ENCODE assay signal across 1 cellular context in the genomic region with DNA sequence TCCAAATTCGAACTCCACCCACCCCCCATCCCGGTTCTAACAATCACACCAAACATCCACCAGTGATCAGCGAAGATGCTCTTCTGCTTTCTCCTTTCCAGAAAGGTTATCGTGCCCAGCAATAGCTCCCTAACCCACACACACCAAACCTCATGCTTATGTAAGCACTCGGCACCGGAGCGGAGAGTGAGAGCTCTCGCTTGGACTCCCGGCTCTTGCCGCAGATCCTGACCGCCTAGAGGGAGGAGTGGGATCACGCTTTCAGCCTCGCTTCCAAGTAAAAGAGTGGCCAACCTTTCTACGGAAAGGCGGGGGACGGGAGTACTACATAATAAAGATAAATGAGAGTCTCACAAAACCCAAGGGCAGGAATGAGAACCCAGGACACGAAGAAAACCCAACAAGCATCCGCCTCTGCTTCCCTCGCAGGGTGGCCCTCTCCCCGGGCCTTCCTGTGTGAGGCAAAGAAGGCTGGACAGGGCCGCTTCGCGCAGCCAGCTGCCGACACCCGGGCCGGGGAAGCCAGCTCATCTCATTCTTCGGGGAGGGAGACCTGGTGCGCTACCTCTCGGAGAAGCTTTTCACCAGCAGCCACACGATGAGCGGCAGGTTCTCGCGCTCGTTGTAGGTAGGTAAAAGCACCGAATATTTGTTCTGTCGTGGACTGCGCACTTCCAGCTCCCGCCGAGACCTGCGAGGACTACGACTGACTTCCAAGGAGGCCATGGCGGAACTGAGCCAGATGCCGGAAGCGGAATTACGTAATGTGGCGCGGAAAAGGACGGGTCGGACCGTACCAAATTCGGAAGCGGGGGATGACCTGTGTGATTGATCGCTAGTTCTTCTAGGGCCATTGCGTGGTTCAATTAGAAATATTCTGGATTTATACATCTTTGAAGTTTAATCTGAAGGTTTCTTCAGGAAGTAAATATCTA.
TF ChIP-seq lines count a peak whose summit lies in the region.

A gene (minus strand): TSS at position 735 of the 935 bp plus-strand sequence. CDS start 9 bp downstream, at position 726.

TF ChIP-seq in K562, 482 proteins besides CTCF, POLR2A, EP300 and RAD21 (continued from another document and continues in another):
- TF ChIP-seq, protein P1, sequence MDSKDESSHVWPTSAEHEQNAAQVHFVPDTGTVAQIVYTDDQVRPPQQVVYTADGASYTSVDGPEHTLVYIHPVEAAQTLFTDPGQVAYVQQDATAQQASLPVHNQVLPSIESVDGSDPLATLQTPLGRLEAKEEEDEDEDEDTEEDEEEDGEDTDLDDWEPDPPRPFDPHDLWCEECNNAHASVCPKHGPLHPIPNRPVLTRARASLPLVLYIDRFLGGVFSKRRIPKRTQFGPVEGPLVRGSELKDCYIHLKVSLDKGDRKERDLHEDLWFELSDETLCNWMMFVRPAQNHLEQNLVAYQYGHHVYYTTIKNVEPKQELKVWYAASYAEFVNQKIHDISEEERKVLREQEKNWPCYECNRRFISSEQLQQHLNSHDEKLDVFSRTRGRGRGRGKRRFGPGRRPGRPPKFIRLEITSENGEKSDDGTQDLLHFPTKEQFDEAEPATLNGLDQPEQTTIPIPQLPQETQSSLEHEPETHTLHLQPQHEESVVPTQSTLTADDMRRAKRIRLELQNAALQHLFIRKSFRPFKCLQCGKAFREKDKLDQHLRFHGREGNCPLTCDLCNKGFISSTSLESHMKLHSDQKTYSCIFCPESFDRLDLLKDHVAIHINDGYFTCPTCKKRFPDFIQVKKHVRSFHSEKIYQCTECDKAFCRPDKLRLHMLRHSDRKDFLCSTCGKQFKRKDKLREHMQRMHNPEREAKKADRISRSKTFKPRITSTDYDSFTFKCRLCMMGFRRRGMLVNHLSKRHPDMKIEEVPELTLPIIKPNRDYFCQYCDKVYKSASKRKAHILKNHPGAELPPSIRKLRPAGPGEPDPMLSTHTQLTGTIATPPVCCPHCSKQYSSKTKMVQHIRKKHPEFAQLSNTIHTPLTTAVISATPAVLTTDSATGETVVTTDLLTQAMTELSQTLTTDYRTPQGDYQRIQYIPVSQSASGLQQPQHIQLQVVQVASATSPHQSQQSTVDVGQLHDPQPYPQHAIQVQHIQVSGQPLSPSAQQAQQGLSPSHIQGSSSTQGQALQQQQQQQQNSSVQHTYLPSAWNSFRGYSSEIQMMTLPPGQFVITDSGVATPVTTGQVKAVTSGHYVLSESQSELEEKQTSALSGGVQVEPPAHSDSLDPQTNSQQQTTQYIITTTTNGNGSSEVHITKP (IDR thresholded peaks at IDR 0.05; ENCODE audit: partially characterized antibody) = peak; percentile 100
- TF ChIP-seq ZNF583 (CRISPR knock-in tag; IDR thresholded peaks at IDR 0.05) (no peak), SMARCA5 (IDR thresholded peaks at IDR 0.05) (no peak), ZEB2 (IDR thresholded peaks at IDR 0.05) (0 out of 2 replicates have a peak, but pooled peaks have one; percentile 9), TAF7 (tag; IDR thresholded peaks at IDR 0.05) (peak; percentile 99), TAF15 (IDR thresholded peaks at IDR 0.05; ENCODE audit: low read depth, low read length) (no peak), POLR2H (tag; IDR thresholded peaks at IDR 0.05; ENCODE audit: low read depth) (peak; percentile 92), STAG1 (CRISPR knock-in tag; IDR thresholded peaks at IDR 0.05; ENCODE audit: borderline replicate concordance) (no peak), MYBL2 (IDR thresholded peaks at IDR 0.05; ENCODE audit: low read depth) (no peak), MYBL2 (CRISPR knock-in tag; IDR thresholded peaks at IDR 0.05; ENCODE audit: borderline replicate concordance) (no peak), ZNF174 (CRISPR knock-in tag; IDR thresholded peaks at IDR 0.05) (no peak), PPARD (CRISPR knock-in tag; IDR thresholded peaks at IDR 0.05) (no peak), MTF1 (CRISPR knock-in tag; IDR thresholded peaks at IDR 0.05; ENCODE audit: borderline replicate concordance) (no peak), IRF2 (CRISPR knock-in tag; IDR thresholded peaks at IDR 0.05) (no peak), JUN (IDR thresholded peaks at IDR 0.05; ENCODE audit: borderline replicate concordance, low read depth, low read length) (no peak), JUN (CRISPR knock-in tag; IDR thresholded peaks at IDR 0.05; ENCODE audit: borderline replicate concordance) (no peak), SNRNP70 (optimal IDR thresholded peaks at IDR 0.05; ENCODE audit: low read depth, low read length) (no peak), KDM2B (CRISPR knock-in tag; IDR thresholded peaks at IDR 0.05) (no peak), NR2C2 (CRISPR knock-in tag; IDR thresholded peaks at IDR 0.05) (0 out of 2 replicates have a peak, but pooled peaks have one; percentile 34), NR2C2 (tag; IDR thresholded peaks at IDR 0.05) (no peak), HNRNPLL (IDR thresholded peaks at IDR 0.05; ENCODE audit: low read depth, low read length, poor library complexity, severe bottlenecking) (peak; percentile 24), SNIP1 (IDR thresholded peaks at IDR 0.05; ENCODE audit: low read depth) (no peak), PHF8 (IDR thresholded peaks at IDR 0.05; ENCODE audit: borderline replicate concordance, low read length) (peak; percentile 97), NCOA2 (IDR thresholded peaks at IDR 0.05; ENCODE audit: partially characterized antibody in 2 of 2) (no peak), ETV6 (IDR thresholded peaks at IDR 0.05; ENCODE audit: borderline replicate concordance in 1 of 2, low read depth in 2 of 2, low read length in 1 of 2) (peak; percentile 68 to 83; a peak in 2 of 4 replicates), ETV6 (CRISPR knock-in tag; IDR thresholded peaks at IDR 0.05; ENCODE audit: borderline replicate concordance) (peak; percentile 87; the same call in 1 of the 2 replicates), ZNF778 (CRISPR knock-in tag; IDR thresholded peaks at IDR 0.05) (no peak)
- TF ChIP-seq, protein P2, sequence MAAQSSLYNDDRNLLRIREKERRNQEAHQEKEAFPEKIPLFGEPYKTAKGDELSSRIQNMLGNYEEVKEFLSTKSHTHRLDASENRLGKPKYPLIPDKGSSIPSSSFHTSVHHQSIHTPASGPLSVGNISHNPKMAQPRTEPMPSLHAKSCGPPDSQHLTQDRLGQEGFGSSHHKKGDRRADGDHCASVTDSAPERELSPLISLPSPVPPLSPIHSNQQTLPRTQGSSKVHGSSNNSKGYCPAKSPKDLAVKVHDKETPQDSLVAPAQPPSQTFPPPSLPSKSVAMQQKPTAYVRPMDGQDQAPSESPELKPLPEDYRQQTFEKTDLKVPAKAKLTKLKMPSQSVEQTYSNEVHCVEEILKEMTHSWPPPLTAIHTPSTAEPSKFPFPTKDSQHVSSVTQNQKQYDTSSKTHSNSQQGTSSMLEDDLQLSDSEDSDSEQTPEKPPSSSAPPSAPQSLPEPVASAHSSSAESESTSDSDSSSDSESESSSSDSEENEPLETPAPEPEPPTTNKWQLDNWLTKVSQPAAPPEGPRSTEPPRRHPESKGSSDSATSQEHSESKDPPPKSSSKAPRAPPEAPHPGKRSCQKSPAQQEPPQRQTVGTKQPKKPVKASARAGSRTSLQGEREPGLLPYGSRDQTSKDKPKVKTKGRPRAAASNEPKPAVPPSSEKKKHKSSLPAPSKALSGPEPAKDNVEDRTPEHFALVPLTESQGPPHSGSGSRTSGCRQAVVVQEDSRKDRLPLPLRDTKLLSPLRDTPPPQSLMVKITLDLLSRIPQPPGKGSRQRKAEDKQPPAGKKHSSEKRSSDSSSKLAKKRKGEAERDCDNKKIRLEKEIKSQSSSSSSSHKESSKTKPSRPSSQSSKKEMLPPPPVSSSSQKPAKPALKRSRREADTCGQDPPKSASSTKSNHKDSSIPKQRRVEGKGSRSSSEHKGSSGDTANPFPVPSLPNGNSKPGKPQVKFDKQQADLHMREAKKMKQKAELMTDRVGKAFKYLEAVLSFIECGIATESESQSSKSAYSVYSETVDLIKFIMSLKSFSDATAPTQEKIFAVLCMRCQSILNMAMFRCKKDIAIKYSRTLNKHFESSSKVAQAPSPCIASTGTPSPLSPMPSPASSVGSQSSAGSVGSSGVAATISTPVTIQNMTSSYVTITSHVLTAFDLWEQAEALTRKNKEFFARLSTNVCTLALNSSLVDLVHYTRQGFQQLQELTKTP (IDR thresholded peaks at IDR 0.05; ENCODE audit: low read depth in 1 of 2, partially characterized antibody in 2 of 2) = no peak
- TF ChIP-seq, protein P3, sequence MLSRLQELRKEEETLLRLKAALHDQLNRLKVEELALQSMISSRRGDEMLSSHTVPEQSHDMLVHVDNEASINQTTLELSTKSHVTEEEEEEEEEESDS (CRISPR knock-in tag; IDR thresholded peaks at IDR 0.05) = no peak
- TF ChIP-seq, protein P4, sequence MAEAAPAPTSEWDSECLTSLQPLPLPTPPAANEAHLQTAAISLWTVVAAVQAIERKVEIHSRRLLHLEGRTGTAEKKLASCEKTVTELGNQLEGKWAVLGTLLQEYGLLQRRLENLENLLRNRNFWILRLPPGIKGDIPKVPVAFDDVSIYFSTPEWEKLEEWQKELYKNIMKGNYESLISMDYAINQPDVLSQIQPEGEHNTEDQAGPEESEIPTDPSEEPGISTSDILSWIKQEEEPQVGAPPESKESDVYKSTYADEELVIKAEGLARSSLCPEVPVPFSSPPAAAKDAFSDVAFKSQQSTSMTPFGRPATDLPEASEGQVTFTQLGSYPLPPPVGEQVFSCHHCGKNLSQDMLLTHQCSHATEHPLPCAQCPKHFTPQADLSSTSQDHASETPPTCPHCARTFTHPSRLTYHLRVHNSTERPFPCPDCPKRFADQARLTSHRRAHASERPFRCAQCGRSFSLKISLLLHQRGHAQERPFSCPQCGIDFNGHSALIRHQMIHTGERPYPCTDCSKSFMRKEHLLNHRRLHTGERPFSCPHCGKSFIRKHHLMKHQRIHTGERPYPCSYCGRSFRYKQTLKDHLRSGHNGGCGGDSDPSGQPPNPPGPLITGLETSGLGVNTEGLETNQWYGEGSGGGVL (CRISPR knock-in tag; IDR thresholded peaks at IDR 0.05) = no peak
- TF ChIP-seq, protein P5, sequence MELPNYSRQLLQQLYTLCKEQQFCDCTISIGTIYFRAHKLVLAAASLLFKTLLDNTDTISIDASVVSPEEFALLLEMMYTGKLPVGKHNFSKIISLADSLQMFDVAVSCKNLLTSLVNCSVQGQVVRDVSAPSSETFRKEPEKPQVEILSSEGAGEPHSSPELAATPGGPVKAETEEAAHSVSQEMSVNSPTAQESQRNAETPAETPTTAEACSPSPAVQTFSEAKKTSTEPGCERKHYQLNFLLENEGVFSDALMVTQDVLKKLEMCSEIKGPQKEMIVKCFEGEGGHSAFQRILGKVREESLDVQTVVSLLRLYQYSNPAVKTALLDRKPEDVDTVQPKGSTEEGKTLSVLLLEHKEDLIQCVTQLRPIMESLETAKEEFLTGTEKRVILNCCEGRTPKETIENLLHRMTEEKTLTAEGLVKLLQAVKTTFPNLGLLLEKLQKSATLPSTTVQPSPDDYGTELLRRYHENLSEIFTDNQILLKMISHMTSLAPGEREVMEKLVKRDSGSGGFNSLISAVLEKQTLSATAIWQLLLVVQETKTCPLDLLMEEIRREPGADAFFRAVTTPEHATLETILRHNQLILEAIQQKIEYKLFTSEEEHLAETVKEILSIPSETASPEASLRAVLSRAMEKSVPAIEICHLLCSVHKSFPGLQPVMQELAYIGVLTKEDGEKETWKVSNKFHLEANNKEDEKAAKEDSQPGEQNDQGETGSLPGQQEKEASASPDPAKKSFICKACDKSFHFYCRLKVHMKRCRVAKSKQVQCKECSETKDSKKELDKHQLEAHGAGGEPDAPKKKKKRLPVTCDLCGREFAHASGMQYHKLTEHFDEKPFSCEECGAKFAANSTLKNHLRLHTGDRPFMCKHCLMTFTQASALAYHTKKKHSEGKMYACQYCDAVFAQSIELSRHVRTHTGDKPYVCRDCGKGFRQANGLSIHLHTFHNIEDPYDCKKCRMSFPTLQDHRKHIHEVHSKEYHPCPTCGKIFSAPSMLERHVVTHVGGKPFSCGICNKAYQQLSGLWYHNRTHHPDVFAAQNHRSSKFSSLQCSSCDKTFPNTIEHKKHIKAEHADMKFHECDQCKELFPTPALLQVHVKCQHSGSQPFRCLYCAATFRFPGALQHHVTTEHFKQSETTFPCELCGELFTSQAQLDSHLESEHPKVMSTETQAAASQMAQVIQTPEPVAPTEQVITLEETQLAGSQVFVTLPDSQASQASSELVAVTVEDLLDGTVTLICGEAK (IDR thresholded peaks at IDR 0.05) = no peak
- TF ChIP-seq, protein P5 (CRISPR knock-in tag; IDR thresholded peaks at IDR 0.05) = 0 out of 2 replicates have a peak, but pooled peaks have one; percentile 31
- TF ChIP-seq, protein P6, sequence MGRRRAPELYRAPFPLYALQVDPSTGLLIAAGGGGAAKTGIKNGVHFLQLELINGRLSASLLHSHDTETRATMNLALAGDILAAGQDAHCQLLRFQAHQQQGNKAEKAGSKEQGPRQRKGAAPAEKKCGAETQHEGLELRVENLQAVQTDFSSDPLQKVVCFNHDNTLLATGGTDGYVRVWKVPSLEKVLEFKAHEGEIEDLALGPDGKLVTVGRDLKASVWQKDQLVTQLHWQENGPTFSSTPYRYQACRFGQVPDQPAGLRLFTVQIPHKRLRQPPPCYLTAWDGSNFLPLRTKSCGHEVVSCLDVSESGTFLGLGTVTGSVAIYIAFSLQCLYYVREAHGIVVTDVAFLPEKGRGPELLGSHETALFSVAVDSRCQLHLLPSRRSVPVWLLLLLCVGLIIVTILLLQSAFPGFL (CRISPR knock-in tag; IDR thresholded peaks at IDR 0.05) = no peak
- TF ChIP-seq, protein P7, sequence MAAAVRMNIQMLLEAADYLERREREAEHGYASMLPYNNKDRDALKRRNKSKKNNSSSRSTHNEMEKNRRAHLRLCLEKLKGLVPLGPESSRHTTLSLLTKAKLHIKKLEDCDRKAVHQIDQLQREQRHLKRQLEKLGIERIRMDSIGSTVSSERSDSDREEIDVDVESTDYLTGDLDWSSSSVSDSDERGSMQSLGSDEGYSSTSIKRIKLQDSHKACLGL (CRISPR knock-in tag; IDR thresholded peaks at IDR 0.05; ENCODE audit: borderline replicate concordance, poor library complexity, severe bottlenecking) = no peak
